1 cellular context compared by ENCODE assay signal in genomic region chr6:161029195-161029809, GRCh38.
TF ChIP-seq lines count a peak whose summit lies in the region.

No MANE protein-coding gene starts in this region.

TF ChIP-seq in GM12878, 131 proteins besides CTCF, POLR2A, EP300 and RAD21 (continued from another document and continues in another):
- TF ChIP-seq ZBTB11 (CRISPR knock-in tag; IDR thresholded peaks at IDR 0.05) (no peak), RELB (IDR thresholded peaks at IDR 0.05; ENCODE audit: low read depth) (peak; percentile 92), ZNF687 (IDR thresholded peaks at IDR 0.05) (no peak), ZBED1 (IDR thresholded peaks at IDR 0.05; ENCODE audit: borderline replicate concordance) (no peak; the same call in 1 of the 2 replicates), RUNX3 (IDR thresholded peaks at IDR 0.05; ENCODE audit: low read length) (peak; percentile 93), PML (IDR thresholded peaks at IDR 0.05; ENCODE audit: low read length) (peak; percentile 49; the same call in 1 of the 2 replicates), CUX1 (IDR thresholded peaks at IDR 0.05; ENCODE audit: insufficient replicate concordance, low read depth, low read length) (no peak), SIX5 (IDR thresholded peaks at IDR 0.05; ENCODE audit: low read depth, low read length, severe bottlenecking) (no peak), ZZZ3 (IDR thresholded peaks at IDR 0.05; ENCODE audit: control insufficient read depth, insufficient read length, low read depth) (no peak), NKRF (conservative IDR thresholded peaks at IDR 0.05) (no peak), ESRRA (IDR thresholded peaks at IDR 0.05; ENCODE audit: low read length) (no peak), ATF2 (IDR thresholded peaks at IDR 0.05; ENCODE audit: low read length) (peak; percentile 89), PRDM15 (CRISPR knock-in tag; IDR thresholded peaks at IDR 0.05) (no peak), BHLHE40 (IDR thresholded peaks at IDR 0.05; ENCODE audit: borderline replicate concordance in 1 of 2, low read depth in 2 of 2, low read length in 1 of 2) (peak; percentile 85 to 86), HSF1 (IDR thresholded peaks at IDR 0.05; ENCODE audit: low read depth, low read length) (no peak), RFX5 (IDR thresholded peaks at IDR 0.05; ENCODE audit: low read depth, low read length) (no peak), KDM1A (IDR thresholded peaks at IDR 0.05; ENCODE audit: borderline replicate concordance) (no peak), SIN3A (IDR thresholded peaks at IDR 0.05; ENCODE audit: low read depth, low read length) (no peak), DPF2 (IDR thresholded peaks at IDR 0.05) (peak; percentile 67), MTA2 (IDR thresholded peaks at IDR 0.05; ENCODE audit: low read depth) (peak; percentile 98), NR2F1 (conservative IDR thresholded peaks at IDR 0.05) (peak; percentile 71; the same call in 1 of the 2 replicates), STAT3 (IDR thresholded peaks at IDR 0.05; ENCODE audit: low read depth, low read length) (peak; percentile 41; the same call in 1 of the 2 replicates), RBBP5 (conservative IDR thresholded peaks at IDR 0.05) (no peak), TCF3 (IDR thresholded peaks at IDR 0.05; ENCODE audit: borderline replicate concordance, insufficient read depth, low read depth, low read length) (no peak), MEF2A (IDR thresholded peaks at IDR 0.05; ENCODE audit: insufficient read depth, low read depth, low read length) (peak; percentile 98), SREBF1 (IDR thresholded peaks at IDR 0.05; ENCODE audit: low read length) (peak; percentile 54; the same call in 1 of the 2 replicates), SMAD5 (IDR thresholded peaks at IDR 0.05; ENCODE audit: low read depth) (no peak), USF2 (IDR thresholded peaks at IDR 0.05; ENCODE audit: borderline replicate concordance, low read depth, low read length) (no peak), SUPT20H (IDR thresholded peaks at IDR 0.05; ENCODE audit: borderline replicate concordance, control insufficient read depth, low read depth, low read length) (no peak)
